In genomic region chr17:45256114-45256966, GRCh38 we compare ENCODE assay signal across 12 cellular contexts. TPM values are rescaled to one million over a fixed set of nuclear protein-coding genes. Genes with fewer than 3 reads are reported as not detected.
DNase-seq lines count a peak whose midpoint lies in the region; ATAC-seq, FAIRE-seq and TF ChIP-seq lines count a peak whose summit lies in the region.
"Had no signal": no experiment of that assay in that cellular context is flagged by ENCODE, and none has a peak within 500 bp of the region (broad histone marks: within the 10 kb centered on the region; RNA-seq: fewer than 3 reads in every experiment).

No MANE protein-coding gene starts in this region.

- no peak for ATAC-seq in GM19395 (IDR thresholded peaks at IDR 0.05; ENCODE audit: unreplicated experiment)

- FAIRE-seq in keratinocyte (lab: Jason Lieb, UNC), result peak; percentile 73

- no peaks in the 10 kb centered on the region for H3K27me3 ChIP-seq in BLaER1 treated with 17β-estradiol and CSF1 and Interleukin-3, amounts not matched to agents 10 nM and 100 nM
- H3K27me3 ChIP-seq in keratinocyte (ENCODE audit: control insufficient read depth, extremely low read depth, insufficient read depth, low read length) (no peaks in the 10 kb centered on the region), transverse colon (no peaks in the 10 kb centered on the region)

- H3K36me3 ChIP-seq in BLaER1 treated with 17β-estradiol and CSF1 and Interleukin-3, amounts not matched to agents 10 nM and 100 nM, result 0 out of 22 replicates have a peak, but pooled peaks cover 0 to under 1% (median 0%) of the 10 kb centered on the region in 11 experiments
- H3K36me3 ChIP-seq in keratinocyte (ENCODE audit: control insufficient read depth in 2 of 2, extremely low read depth in 1 of 2, insufficient read depth in 2 of 2, low read length in 2 of 2) (no peaks in the 10 kb centered on the region), transverse colon (no peaks in the 10 kb centered on the region)

- in situ Hi-C loops in GM13977 (cut with MboI; ENCODE audit: low pct_unique_long_range_greater_than_20kb, low sequenced_read_pairs, unreplicated experiment) (no loop called here), transverse colon (cut with MboI; ENCODE audit: low pct_ligation_motif_present in 1 of 4, low pct_unique_long_range_greater_than_20kb in 1 of 4, low sequenced_read_pairs in 3 of 4) (no loop called here), GM13976 (cut with MboI; ENCODE audit: low sequenced_read_pairs, unreplicated experiment) (no loop called here)

- no peak for TF ChIP-seq EP300 in transverse colon (IDR thresholded peaks at IDR 0.05; ENCODE audit: low read depth)

- intact Hi-C loops in transverse colon (cut with DNase I; ENCODE audit: low total_unique reads), result no loop called here

- H3K9me1 ChIP-seq in keratinocyte (ENCODE audit: control insufficient read depth, extremely low read depth, insufficient read depth, low read length), result no peaks in the 10 kb centered on the region

- TF ChIP-seq CTCF in GM13977 (IDR thresholded peaks at IDR 0.05; ENCODE audit: extremely low read depth, insufficient read depth, missing control alignments) (peak; percentile 15), keratinocyte (optimal IDR thresholded peaks at IDR 0.05 in 1 of 3, IDR thresholded peaks at IDR 0.05 in 1 of 3, conservative IDR thresholded peaks at IDR 0.05 in 1 of 3; ENCODE audit: extremely low read depth in 1 of 3, insufficient read depth in 2 of 3, low read length in 3 of 3) (peak in 1 of 3 experiments; percentile 28), transverse colon (IDR thresholded peaks at IDR 0.05) (no peak), GM13976 (IDR thresholded peaks at IDR 0.05; ENCODE audit: borderline replicate concordance, control extremely low read depth, extremely low read depth, insufficient read depth, missing control alignments) (no peak)

- H3K9ac ChIP-seq in BLaER1 treated with 17β-estradiol and CSF1 and Interleukin-3, amounts not matched to agents 10 nM and 100 nM, result peak overlapping the region in 7 of 11 experiments; percentile 15 to 64 (median 49); a peak in 11 of 22 replicates
- no peak overlapping the region for H3K9ac ChIP-seq in keratinocyte (ENCODE audit: control insufficient read depth, extremely low read depth, insufficient read depth, low read length)

- peak overlapping the region in 10 of 11 experiments; percentile 12 to 66 (median 56); a peak in 18 of 22 replicates for H3K27ac ChIP-seq in BLaER1 treated with 17β-estradiol and CSF1 and Interleukin-3, amounts not matched to agents 10 nM and 100 nM
- H3K27ac ChIP-seq in keratinocyte (ENCODE audit: control insufficient read depth, insufficient read depth, low read length) (no peak overlapping the region), transverse colon (no peak overlapping the region)

- H4K20me1 ChIP-seq in BLaER1 treated with 17β-estradiol and CSF1 and Interleukin-3, amounts not matched to agents 10 nM and 100 nM, result peaks cover 0 to 9% (median 0%) of the 10 kb centered on the region in 11 experiments; a peak in 2 of 22 replicates
- no peaks in the 10 kb centered on the region for H4K20me1 ChIP-seq in keratinocyte (ENCODE audit: control insufficient read depth, extremely low read depth, insufficient read depth, low read length)

- H3K9me3 ChIP-seq in BLaER1 treated with 17β-estradiol and CSF1 and Interleukin-3, amounts not matched to agents 10 nM and 100 nM (replicated peaks in 1 of 11), result no peaks in the 10 kb centered on the region
- H3K9me3 ChIP-seq in keratinocyte (ENCODE audit: control insufficient read depth, low read depth, low read length) (no peaks in the 10 kb centered on the region), transverse colon (no peaks in the 10 kb centered on the region)

- no peak for DNase-seq in GM13977 (ENCODE audit: low spot score)
- DNase-seq in UCSD-AML1 (lab: John Stamatoyannopoulos, UW; ENCODE audit: unreplicated experiment), result peak; percentile 26
- no peak for DNase-seq in keratinocyte (ENCODE audit: low read depth, low spot score)
- no peak for DNase-seq in transverse colon
- no peak for DNase-seq in GM13976 (ENCODE audit: low spot score)
- DNase-seq in NCI-H128 (lab: John Stamatoyannopoulos, UW; ENCODE audit: unreplicated experiment), result no peak
- DNase-seq: central memory CD4-positive, alpha-beta T cell; NCI-H1694 treated with DMSO at 0.1 percent for 48 hours had no signal

- peak overlapping the region in 3 of 10 experiments; percentile 10 to 54 (median 15); a peak in 5 of 20 replicates for H3K4me3 ChIP-seq in BLaER1 treated with 17β-estradiol and CSF1 and Interleukin-3, amounts not matched to agents 10 nM and 100 nM
- H3K4me3 ChIP-seq in keratinocyte (ENCODE audit: control insufficient read depth in 2 of 3, extremely low read depth in 1 of 3, insufficient read depth in 2 of 3, low read depth in 1 of 3, low read length in 3 of 3), result no peak overlapping the region
- H3K4me3 ChIP-seq in transverse colon, result no peak overlapping the region

- peaks cover 41 to 84% (median 52%) of the 10 kb centered on the region in 10 experiments for H3K4me1 ChIP-seq in BLaER1 treated with 17β-estradiol and CSF1 and Interleukin-3, amounts not matched to agents 10 nM and 100 nM
- H3K4me1 ChIP-seq in keratinocyte (ENCODE audit: control insufficient read depth, extremely low read depth, insufficient read depth, low read length), result peaks cover 5% of the 10 kb centered on the region
- peaks cover 0 to 14% (median 3%) of the 10 kb centered on the region in 4 donors for H3K4me1 ChIP-seq in transverse colon

- peak overlapping the region; percentile 68 to 93 (median 85) for H3K4me2 ChIP-seq in BLaER1 treated with 17β-estradiol and CSF1 and Interleukin-3, amounts not matched to agents 10 nM and 100 nM
- H3K4me2 ChIP-seq in keratinocyte (ENCODE audit: control insufficient read depth, extremely low read depth, insufficient read depth, low read depth, low read length), result no peak overlapping the region

- TF ChIP-seq POLR2A in transverse colon (IDR thresholded peaks at IDR 0.05), result no peak

- 17 to 76% methylated on average over 1 to 14 of the region's 14 CpGs for WGBS in transverse colon (ENCODE audit: low coverage in 1 of 2), 2 donors

- H3K79me2 ChIP-seq in keratinocyte (ENCODE audit: control insufficient read depth, insufficient read depth, low read length), result no peaks in the 10 kb centered on the region

- no peak overlapping the region for H2AFZ ChIP-seq in keratinocyte (ENCODE audit: control insufficient read depth, low read length)

- dilution Hi-C loops in keratinocyte (cut with MboI; ENCODE audit: extremely low pct_ligation_motif_present, low sequenced_read_pairs), result no loop called here

RNA-seq across cellular contexts. Expression of gene SPATA32, which starts 5.6 kb away (rescaled TPM):
- 0.05 TPM in 1 of 3 replicates, not detected in the others for polyA plus RNA-seq in keratinocyte
- not detected for polyA plus RNA-seq in keratinocyte (2011; ENCODE audit: low read depth)
- polyA plus RNA-seq in keratinocyte (2011; cell fraction: cytosol; rRNA removed), result not detected in 2 replicates
- 0.07 TPM in 1 of 2 replicates, not detected in the other for polyA plus RNA-seq in keratinocyte (2011; cell fraction: nucleus; rRNA removed)
- not detected in 2 replicates for polyA plus RNA-seq in keratinocyte (2012; ENCODE audit: low replicate concordance)
- not detected in 3 replicates for polyA minus RNA-seq in keratinocyte
- not detected for polyA minus RNA-seq in keratinocyte (2011; cell fraction: cytosol; rRNA and poly(A)+ RNA removed)
- not detected in 2 replicates for polyA minus RNA-seq in keratinocyte (2011; cell fraction: nucleus; rRNA and poly(A)+ RNA removed)
- under 1 TPM in 1 of 4 donors, not detected in 3; 0.48 TPM for total RNA-seq in transverse colon
- total RNA-seq: glomerular endothelial cell, temporal lobe had no signal

RNA-seq across cellular contexts. Expression of gene FMNL1, which starts 34.7 kb away (rescaled TPM):
- polyA plus RNA-seq in keratinocyte, result 0.46 to 1.1 TPM (median 0.79 TPM) in 3 replicates
- polyA plus RNA-seq in keratinocyte (2011; ENCODE audit: low read depth), result 3.1 TPM
- 0.66 and 1.1 TPM in 2 replicates for polyA plus RNA-seq in keratinocyte (2011; cell fraction: cytosol; rRNA removed)
- polyA plus RNA-seq in keratinocyte (2011; cell fraction: nucleus; rRNA removed), result 3.3 and 3.5 TPM in 2 replicates
- 1.6 and 2.0 TPM in 2 replicates for polyA plus RNA-seq in keratinocyte (2012; ENCODE audit: low replicate concordance)
- 0.29 to 2.5 TPM (median 0.36 TPM) in 3 replicates for polyA minus RNA-seq in keratinocyte
- 2.3 TPM for polyA minus RNA-seq in keratinocyte (2011; cell fraction: cytosol; rRNA and poly(A)+ RNA removed)
- polyA minus RNA-seq in keratinocyte (2011; cell fraction: nucleus; rRNA and poly(A)+ RNA removed), result 1.1 and 2.9 TPM in 2 replicates
- total RNA-seq in transverse colon, result 10 to 100 TPM in 2 of 4 donors, 1 to 10 TPM in 2; 1.2 to 17.5 (median 10.6) TPM

Comparison
In these comparisons a context has a peak if more than half of its experiments do, and no peak if none do; other contexts are left out.
1. H3K27ac ChIP-seq: peak in BLaER1 treated with 17β-estradiol and CSF1 and Interleukin-3, amounts not matched to agents 10 nM and 100 nM (10 of 11); none in keratinocyte (single experiment) and transverse colon (0 of 4).